In genomic region chr19:39341720-39342604, GRCh38 we compare ENCODE assay signal across 8 cellular contexts. TPM values are rescaled to one million over a fixed set of nuclear protein-coding genes. Genes with fewer than 3 reads are reported as not detected.
DNase-seq lines count a peak whose midpoint lies in the region; ATAC-seq and TF ChIP-seq lines count a peak whose summit lies in the region.

SAMD4B (plus strand) TSS chr19:39342421; CDS start chr19:39356894, 14,473 bp downstream.

- POLR2A ChIA-PET in GM10248 (lab: Yijun Ruan, JAX), result interaction anchor here (0.5 to 1.3 kb wide), 9 partner anchors 50 to 1719 kb away, joined by 3 to 7 read pairs (median 3); partner anchors contain the start of genes MED29, PAF1 and ZFP36

- H3K4me3 ChIP-seq in NB4 (ENCODE audit: low read depth, low read length) (peak within 1 kb of the TSS; percentile 97), SK-N-MC (peak within 1 kb of the TSS; percentile 100)

- no peaks in the 10 kb centered on the region for H3K9me3 ChIP-seq in SK-N-MC (ENCODE audit: low read depth, low read length)

- peak; percentile 84 for ATAC-seq in HG02571 (IDR thresholded peaks at IDR 0.05; ENCODE audit: unreplicated experiment)

- peak within 1 kb of the TSS; percentile 94 for H3K9ac ChIP-seq in SK-N-MC (ENCODE audit: insufficient read length)

- TF ChIP-seq CTCF in GM10248 (IDR thresholded peaks at IDR 0.05; ENCODE audit: control extremely low read depth, extremely low read depth, low read depth, missing control alignments) (peak; percentile 77), NB4 (IDR thresholded peaks at IDR 0.05; ENCODE audit: low read depth, low read length) (peak; percentile 20)

- CTCF ChIA-PET in GM10248 (lab: Yijun Ruan, JAX), result interaction anchor here (0.6 to 3.8 kb wide), 17 partner anchors 9 to 412 kb away, joined by 3 to 16 read pairs (median 5); partner anchors contain the start of genes EID2B, MRPS12, PLEKHG2 and SARS2

- DNase-seq in GM10248 (ENCODE audit: extremely low spot score) (peak; percentile 99), NB4 (ENCODE audit: low read depth) (peak; percentile 96), SK-N-MC (ENCODE audit: low read depth, low spot score) (peak; percentile 65), globus pallidus (ENCODE audit: low spot score) (peak; percentile 98), occipital lobe (lab: John Stamatoyannopoulos, UW) (peak; percentile 98)
- DNase-seq in activated naive CD4-positive, alpha-beta T cell treated with anti-CD3 and anti-CD28 coated beads, Interleukin-2, amount 50 U/mL, for 16 hours, result peak; percentile 100

- peaks cover 15% of the 10 kb centered on the region for H3K36me3 ChIP-seq in SK-N-MC (ENCODE audit: insufficient read depth, low read length)

- peak; percentile 84 for TF ChIP-seq POLR2A in NB4 (IDR thresholded peaks at IDR 0.05; ENCODE audit: extremely low read depth, insufficient read length)

- H3K27ac ChIP-seq in SK-N-MC (peak within 1 kb of the TSS; percentile 75), temporal lobe (ENCODE audit: low read depth, low read length) (peak within 1 kb of the TSS; percentile 92)

RNA-seq across cellular contexts. Expression of gene SAMD4B, which starts in this region (rescaled TPM):
- total RNA-seq in occipital lobe, result 18.7 TPM
- 20.9 TPM for total RNA-seq in temporal lobe

Comparison
In these comparisons a context has a peak if more than half of its experiments do, and no peak if none do; other contexts are left out.
1. Peak in every context shown above with its lines: DNase-seq, ATAC-seq, H3K4me3 ChIP-seq and H3K27ac ChIP-seq.